ENCODE assay signal across 22 cellular contexts in the genomic region with DNA sequence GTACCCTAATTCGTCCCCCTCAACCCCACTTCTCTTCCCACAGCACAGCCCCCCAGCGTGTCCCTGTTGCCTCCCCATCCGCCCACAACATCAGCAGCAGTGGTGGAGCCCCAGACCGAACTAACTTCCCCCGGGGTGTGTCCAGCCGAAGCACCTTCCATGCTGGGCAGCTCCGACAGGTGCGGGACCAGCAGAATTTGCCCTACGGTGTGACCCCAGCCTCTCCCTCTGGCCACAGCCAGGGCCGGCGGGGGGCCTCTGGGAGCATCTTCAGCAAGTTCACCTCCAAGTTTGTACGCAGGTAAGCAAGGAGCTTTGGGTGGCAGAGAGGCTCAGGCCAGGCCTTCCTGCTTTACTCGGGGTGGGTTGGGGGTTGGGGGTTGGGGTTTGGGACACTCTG. TPM values are rescaled to one million over a fixed set of nuclear protein-coding genes. Genes with fewer than 3 reads are reported as not detected.
"Had no signal": no experiment of that assay in that cellular context is flagged by ENCODE, and none has a peak within 500 bp of the region (broad histone marks: within the 10 kb centered on the region; RNA-seq: fewer than 3 reads in every experiment).

No MANE protein-coding gene starts in this region.

- H3K4me3 Mint-ChIP-seq: activated CD8-positive, alpha-beta T cell treated with anti-CD3 and anti-CD28 coated beads, Interleukin-2, amount 10 ng/mL, durations not matched to agents 7 days and 5 days; activated naive CD8-positive, alpha-beta T cell treated with anti-CD3 and anti-CD28 coated beads, Interleukin-2, amount 50 U/mL, for 24 hours; activated T-helper 1 cell treated with anti-CD3 and anti-CD28 coated beads, Interleukin-12 subunit alpha, Interleukin-12 subunit beta, Interleukin-2, Interleukin-4 antibody, amounts not matched to agents 30 ng/mL and 10 ng/mL and 1 ng/mL, durations not matched to agents 14 hours and 24 hours and 36 hours; naive thymus-derived CD4-positive, alpha-beta T cell; neural crest cell had no signal

- H3K4me3 ChIP-seq: lung, sigmoid colon, transverse colon, uterus had no signal

- H3K36me3 ChIP-seq: uterus had no signal

- H3K9me3 Mint-ChIP-seq: activated naive CD8-positive, alpha-beta T cell treated with anti-CD3 and anti-CD28 coated beads, Interleukin-2, amount 50 U/mL, for 24 hours; activated T-helper 1 cell treated with anti-CD3 and anti-CD28 coated beads, Interleukin-12 subunit alpha, Interleukin-12 subunit beta, Interleukin-2, Interleukin-4 antibody, amounts not matched to agents 30 ng/mL and 10 ng/mL and 1 ng/mL, durations not matched to agents 14 hours and 24 hours and 36 hours; neural crest cell had no signal

- H3K9me3 ChIP-seq: sigmoid colon, transverse colon, uterus had no signal

- H3K27ac ChIP-seq: brain microvascular endothelial cell, sigmoid colon, transverse colon had no signal

- DNase-seq: activated CD4-positive, alpha-beta T cell treated with anti-CD3 and anti-CD28 coated beads, Interleukin-2, amount 50 U/mL, for 1 hour; activated CD4-positive, CD25-positive, alpha-beta regulatory T cell treated with anti-CD3 and anti-CD28 coated beads, Interleukin-2, amount 50 U/mL, for 72 hours; activated CD8-positive, alpha-beta T cell treated with anti-CD3 and anti-CD28 coated beads, Interleukin-2, amount 10 ng/mL, durations not matched to agents 7 days and 5 days; activated gamma-delta T cell; activated naive CD4-positive, alpha-beta T cell treated with anti-CD3 and anti-CD28 coated beads, Interleukin-2, amount 50 U/mL, for 16 hours; activated naive CD8-positive, alpha-beta T cell treated with anti-CD3 and anti-CD28 coated beads, Interleukin-2, amount 50 U/mL, for 24 hours; brain microvascular endothelial cell; central memory CD4-positive, alpha-beta T cell; effector CD4-positive, alpha-beta T cell; erythroblast; kidney; naive thymus-derived CD4-positive, alpha-beta T cell; sigmoid colon; stimulated activated CD4-positive, alpha-beta T cell treated with anti-CD3 and anti-CD28 coated beads, Interleukin-2, amount 100 ng/mL, for 48 hours; stimulated activated CD8-positive, alpha-beta memory T cell treated with anti-CD3 and anti-CD28 coated beads, Interleukin-4, amount 100 ng/mL, for 48 hours; stimulated activated naive CD4-positive, alpha-beta T cell; transverse colon; uterus had no signal

- H3K27me3 Mint-ChIP-seq: activated naive CD8-positive, alpha-beta T cell treated with anti-CD3 and anti-CD28 coated beads, Interleukin-2, amount 50 U/mL, for 24 hours; naive thymus-derived CD4-positive, alpha-beta T cell had no signal

- H3K4me1 Mint-ChIP-seq: activated naive CD8-positive, alpha-beta T cell treated with anti-CD3 and anti-CD28 coated beads, Interleukin-2, amount 50 U/mL, for 24 hours had no signal

- ATAC-seq: activated CD8-positive, alpha-beta T cell treated with anti-CD3 and anti-CD28 coated beads, Interleukin-2, amount 10 ng/mL, durations not matched to agents 7 days and 5 days; activated naive CD8-positive, alpha-beta T cell treated with anti-CD3 and anti-CD28 coated beads, Interleukin-2, amount 50 U/mL, for 24 hours; naive thymus-derived CD4-positive, alpha-beta T cell had no signal

- H3K27ac Mint-ChIP-seq: activated CD8-positive, alpha-beta T cell treated with anti-CD3 and anti-CD28 coated beads, Interleukin-2, amount 10 ng/mL, durations not matched to agents 7 days and 5 days; activated naive CD8-positive, alpha-beta T cell treated with anti-CD3 and anti-CD28 coated beads, Interleukin-2, amount 50 U/mL, for 24 hours; activated T-helper 1 cell treated with anti-CD3 and anti-CD28 coated beads, Interleukin-12 subunit alpha, Interleukin-12 subunit beta, Interleukin-2, Interleukin-4 antibody, amounts not matched to agents 30 ng/mL and 10 ng/mL and 1 ng/mL, durations not matched to agents 14 hours and 24 hours and 36 hours had no signal

- H3K27me3 ChIP-seq: brain microvascular endothelial cell, sigmoid colon, transverse colon, uterus had no signal

- FAIRE-seq: endometrium, kidney had no signal

RNA-seq across cellular contexts. Expression of gene RCOR2, which starts 12.2 kb away (rescaled TPM):
- polyA plus RNA-seq: naive thymus-derived CD4-positive, alpha-beta T cell had no signal
